34 cellular contexts compared by ENCODE assay signal in the genomic region with DNA sequence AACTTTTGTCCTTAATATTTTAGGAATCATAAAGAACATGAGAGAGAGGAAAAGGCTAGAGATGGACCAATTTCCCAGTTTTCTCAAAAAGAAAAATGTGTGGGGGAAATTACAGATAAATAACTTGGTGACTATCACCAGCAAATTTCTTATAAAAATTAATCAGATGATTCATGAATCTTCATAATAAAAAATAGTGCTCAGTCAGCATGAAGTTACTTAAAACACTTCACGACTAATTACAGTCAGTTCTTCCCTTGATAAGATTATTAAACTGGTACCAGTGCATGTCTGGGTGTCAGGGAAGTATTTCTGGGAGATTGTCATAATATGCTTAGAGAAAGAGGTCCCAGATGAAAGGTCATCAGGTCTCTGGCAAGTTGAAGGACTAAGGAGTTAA.
DNase-seq lines count a peak whose midpoint lies in the region; ATAC-seq, FAIRE-seq and TF ChIP-seq lines count a peak whose summit lies in the region.
"Had no signal": no experiment of that assay in that cellular context is flagged by ENCODE, and none has a peak within 500 bp of the region (broad histone marks: within the 10 kb centered on the region; RNA-seq: fewer than 3 reads in every experiment).

No MANE protein-coding gene starts in this region.

- TF ChIP-seq CTCF in HepG2 (CRISPR knock-in tag; IDR thresholded peaks at IDR 0.05) (no peak), right lobe of liver (IDR thresholded peaks at IDR 0.05) (no peak), A549 (IDR thresholded peaks at IDR 0.05) (no peak), IMR-90 (conservative IDR thresholded peaks at IDR 0.05; ENCODE audit: low read depth, low read length) (no peak), K562 (IDR thresholded peaks at IDR 0.05 in 2 of 3, conservative IDR thresholded peaks at IDR 0.05 in 1 of 3; ENCODE audit: insufficient read depth in 2 of 3, low read depth in 1 of 3, low read length in 3 of 3) (no peak), RWPE1 (conservative IDR thresholded peaks at IDR 0.05; ENCODE audit: low read depth) (no peak)

- no peak overlapping the region for H2BK120ac ChIP-seq in IMR-90 (ENCODE audit: low read depth, low read length)

- no peak overlapping the region for H4K91ac ChIP-seq in IMR-90 (ENCODE audit: insufficient read depth, low read depth, low read length)

- no peak for DNase-seq in HepG2 (ENCODE audit: low spot score)
- DNase-seq in right lobe of liver, result no peak
- no peak for DNase-seq in A549 (ENCODE audit: low read depth in 1 of 2, low spot score in 1 of 2)
- DNase-seq in IMR-90, result no peak
- DNase-seq in K562 (ENCODE audit: extremely low read depth in 1 of 4, low spot score in 3 of 4), result no peak
- no peak for DNase-seq in RWPE1 (ENCODE audit: low spot score)
- DNase-seq: 8988T; ACHN; AML-193; BE2C; C1 segment of cervical spinal cord; Caco-2; Calu3; CD4-positive, alpha-beta memory T cell; CD4-positive, alpha-beta T cell; CD4-positive, CD25-positive, alpha-beta regulatory T cell; CD8-positive, alpha-beta memory T cell; CD8-positive, alpha-beta T cell; COR-L47; DMS 273 treated with DMSO at 0.1 percent for 48 hours; DMS153; DMS53; DMS79; DMS79 treated with DMSO at 0.1 percent for 48 hours; DND-41; EL had no signal

- H2BK5ac ChIP-seq in IMR-90 (ENCODE audit: low read depth, low read length, poor library complexity, severe bottlenecking), result no peak overlapping the region

- CTCF ChIA-PET in HepG2 (lab: Yijun Ruan, JAX; ENCODE audit: low intra/inter-chr PET ratio, low total read pairs) (no interaction called here), A549 (lab: Yijun Ruan, JAX) (no interaction called here), IMR-90 (lab: Yijun Ruan, JAX) (interaction anchor here (0.7 kb wide), 1 partner anchor 10 kb away, joined by 3 read pairs; no protein-coding TSS in a partner anchor), K562 (lab: Yijun Ruan, JAX; ENCODE audit: low intra/inter-chr PET ratio) (no interaction called here), RWPE1 (lab: Yijun Ruan, JAX) (no interaction called here)

- dilution Hi-C loops in IMR-90 (cut with HindIII; ENCODE audit: low sequenced_read_pairs, unreplicated experiment), result no loop called here

- H3K4ac ChIP-seq in IMR-90 (ENCODE audit: low read depth, low read length), result no peak overlapping the region

- no peaks in the 10 kb centered on the region for H3K79me1 ChIP-seq in IMR-90 (ENCODE audit: low read depth in 1 of 2, low read length in 2 of 2)

- TF ChIP-seq POLR2A in HepG2 (IDR thresholded peaks at IDR 0.05; ENCODE audit: insufficient read depth in 1 of 2, low read depth in 2 of 2, low read length in 2 of 2) (no peak), right lobe of liver (IDR thresholded peaks at IDR 0.05) (no peak), A549 (IDR thresholded peaks at IDR 0.05; ENCODE audit: low read length) (no peak), IMR-90 (IDR thresholded peaks at IDR 0.05; ENCODE audit: low read depth, low read length) (no peak), K562 (conservative IDR thresholded peaks at IDR 0.05) (no peak)

- no peak overlapping the region for H3K18ac ChIP-seq in IMR-90 (ENCODE audit: low read depth, low read length)

- TF ChIP-seq RAD21 in HepG2 (CRISPR knock-in tag; IDR thresholded peaks at IDR 0.05) (no peak), A549 (conservative IDR thresholded peaks at IDR 0.05 in 1 of 2, IDR thresholded peaks at IDR 0.05 in 1 of 2) (no peak), IMR-90 (IDR thresholded peaks at IDR 0.05; ENCODE audit: low read length) (no peak), K562 (CRISPR knock-in tag; conservative IDR thresholded peaks at IDR 0.05 in 1 of 2, IDR thresholded peaks at IDR 0.05 in 1 of 2) (no peak)

- BruUV-seq in HepG2 (replicated peaks; lab: Mats Ljungman, UMichigan) (no TSS peak), IMR-90 (replicated peaks; lab: Mats Ljungman, UMichigan) (no TSS peak), K562 (replicated peaks; lab: Mats Ljungman, UMichigan) (no TSS peak)

- H3K23ac ChIP-seq in IMR-90 (ENCODE audit: low read depth, low read length), result no peak overlapping the region

- TF ChIP-seq EP300 in HepG2 (IDR thresholded peaks at IDR 0.05; ENCODE audit: low read depth in 2 of 2, low read length in 2 of 2), result no peak
- no peak for TF ChIP-seq EP300 in HepG2 (CRISPR knock-in tag; IDR thresholded peaks at IDR 0.05; ENCODE audit: borderline replicate concordance)
- TF ChIP-seq EP300 in A549 (IDR thresholded peaks at IDR 0.05), result no peak
- TF ChIP-seq EP300 in K562 (IDR thresholded peaks at IDR 0.05; ENCODE audit: low read length), result no peak

- H2AK9ac ChIP-seq in IMR-90 (replicated peaks; ENCODE audit: low read depth, low read length, poor library complexity), result no peak overlapping the region

- H3K9me3 ChIP-seq in HepG2 (ENCODE audit: low read length), result no peaks in the 10 kb centered on the region
- no peaks in the 10 kb centered on the region for H3K9me3 ChIP-seq in right lobe of liver
- no peaks in the 10 kb centered on the region for H3K9me3 ChIP-seq in A549
- no peaks in the 10 kb centered on the region for H3K9me3 ChIP-seq in IMR-90 (ENCODE audit: control insufficient read depth, insufficient read depth, low read length)
- no peaks in the 10 kb centered on the region for H3K9me3 ChIP-seq in K562 (replicated peaks; ENCODE audit: control insufficient read depth, insufficient read depth, low read depth, low read length)
- H3K9me3 ChIP-seq: BE2C; BLaER1; BLaER1 treated with 17β-estradiol and CSF1 and Interleukin-3, amounts not matched to agents 10 nM and 100 nM; Caco-2 had no signal

- H3K4me3 ChIP-seq in HepG2 (replicated peaks in 1 of 3; ENCODE audit: insufficient read depth in 1 of 3, low read depth in 2 of 3, low read length in 3 of 3) (no peak overlapping the region), right lobe of liver (no peak overlapping the region), A549 (no peak overlapping the region), IMR-90 (ENCODE audit: insufficient read depth, low read depth, low read length) (no peak overlapping the region), K562 (no peak overlapping the region)
- H3K4me3 ChIP-seq: BLaER1; BLaER1 treated with 17β-estradiol and CSF1 and Interleukin-3, amounts not matched to agents 10 nM and 100 nM had no signal

- 0% methylated on average over 1 of the region's 1 CpG for WGBS in HepG2 (ENCODE audit: low lambda C conversion rate)
- WGBS in right lobe of liver (ENCODE audit: insufficient coverage, low coverage, low lambda C conversion rate, missing lambda C conversion rate), result 80% methylated on average over 1 of the region's 1 CpG
- WGBS in A549 (ENCODE audit: missing lambda C conversion rate), result 4% methylated on average over 1 of the region's 1 CpG
- WGBS in IMR-90 (ENCODE audit: extremely low coverage in 2 of 2, insufficient read length in 1 of 2), 2 experiments, result no CpG with 5 or more reads among the region's 1 CpG
- 0% methylated on average over 1 of the region's 1 CpG for WGBS in K562 (ENCODE audit: insufficient coverage, low coverage, missing lambda C conversion rate)

- no peak overlapping the region for H3K4me2 ChIP-seq in HepG2 (ENCODE audit: low read depth, low read length)
- H3K4me2 ChIP-seq in A549, result no peak overlapping the region
- no peak overlapping the region for H3K4me2 ChIP-seq in IMR-90 (ENCODE audit: low read depth, low read length)
- no peak overlapping the region for H3K4me2 ChIP-seq in K562 (ENCODE audit: insufficient read depth, low read length)
- H3K4me2 ChIP-seq: BLaER1; BLaER1 treated with 17β-estradiol and CSF1 and Interleukin-3, amounts not matched to agents 10 nM and 100 nM had no signal

- no peak overlapping the region for H2AFZ ChIP-seq in HepG2 (ENCODE audit: low read length)
- no peak overlapping the region for H2AFZ ChIP-seq in IMR-90 (replicated peaks; ENCODE audit: low read length, poor library complexity)
- no peak overlapping the region for H2AFZ ChIP-seq in K562 (ENCODE audit: low read depth, low read length)

- H3K4me1 ChIP-seq in HepG2 (ENCODE audit: insufficient read depth, low read length) (no peaks in the 10 kb centered on the region), right lobe of liver (no peaks in the 10 kb centered on the region), A549 (no peaks in the 10 kb centered on the region), IMR-90 (ENCODE audit: control insufficient read depth, insufficient read depth, low read length) (no peaks in the 10 kb centered on the region), K562 (replicated peaks in 1 of 2; ENCODE audit: control insufficient read depth in 2 of 2, insufficient read depth in 2 of 2, low read length in 2 of 2) (no peaks in the 10 kb centered on the region)
- H3K4me1 ChIP-seq: BE2C; BLaER1; BLaER1 treated with 17β-estradiol and CSF1 and Interleukin-3, amounts not matched to agents 10 nM and 100 nM; Caco-2 had no signal

- no peak overlapping the region for H4K5ac ChIP-seq in IMR-90 (ENCODE audit: low read depth, low read length)

- H4K20me1 ChIP-seq in HepG2 (ENCODE audit: insufficient read depth, low read length) (no peaks in the 10 kb centered on the region), IMR-90 (ENCODE audit: insufficient read depth, low read length) (no peaks in the 10 kb centered on the region), K562 (replicated peaks; ENCODE audit: control insufficient read depth, insufficient read depth, low read length) (no peaks in the 10 kb centered on the region)
- H4K20me1 ChIP-seq: BLaER1; BLaER1 treated with 17β-estradiol and CSF1 and Interleukin-3, amounts not matched to agents 10 nM and 100 nM had no signal

- ATAC-seq in HepG2, result no peak
- no peak for ATAC-seq in right lobe of liver
- ATAC-seq in A549, result no peak
- ATAC-seq in IMR-90 (ENCODE audit: low read depth), result no peak
- ATAC-seq in K562, result no peak
- no peak for ATAC-seq in GM18867 (IDR thresholded peaks at IDR 0.05; ENCODE audit: unreplicated experiment)
- no peak for ATAC-seq in GM18861 (IDR thresholded peaks at IDR 0.05; ENCODE audit: unreplicated experiment)
- ATAC-seq: CD8-positive, alpha-beta T cell had no signal

- H3K56ac ChIP-seq in IMR-90 (ENCODE audit: extremely low read depth, insufficient read depth, low read length), result no peak overlapping the region

- H2AK5ac ChIP-seq in IMR-90 (ENCODE audit: low read depth, low read length), result no peak overlapping the region

- H3K27me3 ChIP-seq in HepG2 (ENCODE audit: control insufficient read depth in 1 of 2, insufficient read depth in 2 of 2, low read length in 2 of 2), result no peaks in the 10 kb centered on the region
- no peaks in the 10 kb centered on the region for H3K27me3 ChIP-seq in right lobe of liver
- H3K27me3 ChIP-seq in IMR-90 (ENCODE audit: control insufficient read depth, insufficient read depth, low read length), result no peaks in the 10 kb centered on the region
- no peaks in the 10 kb centered on the region for H3K27me3 ChIP-seq in K562 (ENCODE audit: control insufficient read depth in 2 of 2, insufficient read depth in 2 of 2, low read length in 2 of 2)
- H3K27me3 ChIP-seq: BLaER1; BLaER1 treated with 17β-estradiol and CSF1 and Interleukin-3, amounts not matched to agents 10 nM and 100 nM had no signal

- H2BK20ac ChIP-seq in IMR-90 (ENCODE audit: low read depth, low read length), result no peak overlapping the region

- H3K27ac ChIP-seq in HepG2 (ENCODE audit: extremely low read length, insufficient read depth, low read length), result no peak overlapping the region
- no peak overlapping the region for H3K27ac ChIP-seq in right lobe of liver
- no peak overlapping the region for H3K27ac ChIP-seq in A549
- H3K27ac ChIP-seq in IMR-90 (ENCODE audit: insufficient read depth, low read length), result no peak overlapping the region
- H3K27ac ChIP-seq in K562 (ENCODE audit: extremely low read depth, low read depth, low read length), result no peak overlapping the region
- H3K27ac ChIP-seq in RWPE1, result no peak overlapping the region
- H3K27ac ChIP-seq: 22Rv1; BLaER1; BLaER1 treated with 17β-estradiol and CSF1 and Interleukin-3, amounts not matched to agents 10 nM and 100 nM; C4-2B had no signal

- no peaks in the 10 kb centered on the region for H3K79me2 ChIP-seq in HepG2 (ENCODE audit: insufficient read depth, low read length)
- H3K79me2 ChIP-seq in K562 (ENCODE audit: control insufficient read depth, insufficient read depth, low read length), result no peaks in the 10 kb centered on the region

- H3K9me1 ChIP-seq in IMR-90 (ENCODE audit: insufficient read depth, low read length) (peaks cover 4% of the 10 kb centered on the region; the same call in 1 of the 2 replicates), K562 (ENCODE audit: control insufficient read depth, insufficient read depth, low read length) (no peaks in the 10 kb centered on the region)

- H3K36me3 ChIP-seq in HepG2 (replicated peaks in 1 of 2; ENCODE audit: control insufficient read depth in 1 of 2, insufficient read depth in 2 of 2, low read length in 2 of 2) (no peaks in the 10 kb centered on the region), right lobe of liver (peaks cover 0 to 6% (median 4%) of the 10 kb centered on the region in 4 donors), IMR-90 (ENCODE audit: control insufficient read depth, insufficient read depth, low read length) (peaks cover 4% of the 10 kb centered on the region; the same call in 1 of the 2 replicates), K562 (ENCODE audit: control insufficient read depth, insufficient read depth, low read length) (no peaks in the 10 kb centered on the region)
- H3K36me3 ChIP-seq: BE2C; BLaER1; BLaER1 treated with 17β-estradiol and CSF1 and Interleukin-3, amounts not matched to agents 10 nM and 100 nM had no signal

- no peak overlapping the region for H3K14ac ChIP-seq in IMR-90 (replicated peaks; ENCODE audit: low read depth, low read length)

- no peak for FAIRE-seq in HepG2 (lab: Jason Lieb, UNC)
- FAIRE-seq in A549 (lab: Jason Lieb, UNC), result no peak
- FAIRE-seq in K562 (lab: Jason Lieb, UNC), result no peak
- FAIRE-seq: A204.1, D721Med had no signal

- no peak overlapping the region for H4K8ac ChIP-seq in IMR-90 (ENCODE audit: low read depth in 2 of 2, low read length in 2 of 2)

- no peak overlapping the region for H2BK15ac ChIP-seq in IMR-90 (ENCODE audit: low read depth, low read length)

- no peak overlapping the region for H3K9ac ChIP-seq in HepG2 (ENCODE audit: insufficient read depth, low read depth, low read length)
- H3K9ac ChIP-seq in IMR-90 (ENCODE audit: low read depth, low read length), result no peak overlapping the region
- H3K9ac ChIP-seq in K562 (ENCODE audit: insufficient read depth in 1 of 2, low read depth in 2 of 2, low read length in 2 of 2), result no peak overlapping the region
- H3K9ac ChIP-seq: BLaER1; BLaER1 treated with 17β-estradiol and CSF1 and Interleukin-3, amounts not matched to agents 10 nM and 100 nM had no signal

- intact Hi-C loops in HepG2 (cut with micrococcal nuclease; ENCODE audit: unreplicated experiment), result no loop called here
- intact Hi-C loops in right lobe of liver (cut with DNase I), result no loop called here
- intact Hi-C loops in IMR-90 (cut with micrococcal nuclease), result no loop called here
- intact Hi-C loops in K562 (cut with micrococcal nuclease), result no loop called here

- POLR2A ChIA-PET in HepG2 (lab: Yijun Ruan, JAX), result no interaction called here
- POLR2A ChIA-PET in A549 (lab: Yijun Ruan, JAX), result no interaction called here
- POLR2A ChIA-PET in IMR-90 (lab: Charles Lee; ENCODE audit: unreplicated experiment), result no interaction called here
- POLR2A ChIA-PET in K562 (lab: Yijun Ruan, JAX), result interaction anchor here (1.3 kb wide), 1 partner anchor 15 kb away, joined by 3 read pairs; no protein-coding TSS in a partner anchor
- POLR2A ChIA-PET in RWPE1 (lab: Yijun Ruan, JAX; ENCODE audit: low non-redundant PET), result no interaction called here

- in situ Hi-C loops in HepG2 (cut with HindIII; ENCODE audit: extremely low pct_ligation_motif_present, low pct_unique_long_range_greater_than_20kb) (no loop called here), IMR-90 (cut with MboI; ENCODE audit: low sequenced_read_pairs) (no loop called here), K562 (cut with MboI) (no loop called here)
